15 cellular contexts compared by ENCODE assay signal in genomic region chr2:159637988-159638501, GRCh38. TPM values are rescaled to one million over a fixed set of nuclear protein-coding genes. Genes with fewer than 3 reads are reported as not detected.
DNase-seq lines count a peak whose midpoint lies in the region; ATAC-seq and TF ChIP-seq lines count a peak whose summit lies in the region.
"Had no signal": no experiment of that assay in that cellular context is flagged by ENCODE, and none has a peak within 500 bp of the region (broad histone marks: within the 10 kb centered on the region; RNA-seq: fewer than 3 reads in every experiment).

No MANE protein-coding gene starts in this region.

- TF ChIP-seq POLR2A in breast epithelium (IDR thresholded peaks at IDR 0.05) = no peak

- no peaks in the 10 kb centered on the region for H3K36me3 Mint-ChIP-seq in MCF 10A (ENCODE audit: insufficient read depth, unreplicated experiment)
- H3K36me3 Mint-ChIP-seq: type B pancreatic cell had no signal

- no peak overlapping the region for H3K4me2 ChIP-seq in smooth muscle cell

- no peaks in the 10 kb centered on the region for H3K27me3 ChIP-seq in breast epithelium
- no peaks in the 10 kb centered on the region for H3K27me3 ChIP-seq in SJSA1 (replicated peaks)
- no peaks in the 10 kb centered on the region for H3K27me3 ChIP-seq in smooth muscle cell (ENCODE audit: low read depth)

- POLR2A ChIA-PET in MCF 10A (lab: Yijun Ruan, JAX) = interaction anchor here (0.7 to 1.3 kb wide), 4 partner anchors 16 to 1811 kb away, joined by 3 to 4 read pairs (median 4); partner anchors contain the start of gene MARCHF7

- H3K4me1 ChIP-seq in breast epithelium (no peaks in the 10 kb centered on the region), SJSA1 (replicated peaks) (peaks cover 9% of the 10 kb centered on the region), smooth muscle cell (ENCODE audit: low read depth) (no peaks in the 10 kb centered on the region)
- H3K4me1 ChIP-seq: left ventricle myocardium inferior had no signal

- H4K20me1 ChIP-seq in smooth muscle cell (ENCODE audit: low read depth) = no peaks in the 10 kb centered on the region

- no peaks in the 10 kb centered on the region for H3K27me3 Mint-ChIP-seq in MCF 10A (ENCODE audit: insufficient read depth, unreplicated experiment)
- H3K27me3 Mint-ChIP-seq: activated CD4-positive, alpha-beta T cell treated with anti-CD3 and anti-CD28 coated beads, Interleukin-2, amount 10 ng/mL, durations not matched to agents 7 days and 5 days; type B pancreatic cell had no signal

- 43% methylated on average over 4 of the region's 4 CpGs for WGBS in smooth muscle cell (ENCODE audit: low lambda C conversion rate)

- H3K79me2 ChIP-seq in smooth muscle cell (ENCODE audit: low read depth) = no peaks in the 10 kb centered on the region

- H3K9me3 ChIP-seq in breast epithelium (peaks cover 0 to 6% of the 10 kb centered on the region in 2 donors), SJSA1 (replicated peaks) (no peaks in the 10 kb centered on the region), smooth muscle cell (replicated peaks; ENCODE audit: low read depth) (no peaks in the 10 kb centered on the region)

- H3K36me3 ChIP-seq in breast epithelium (no peaks in the 10 kb centered on the region), SJSA1 (no peaks in the 10 kb centered on the region), smooth muscle cell (ENCODE audit: low read depth) (no peaks in the 10 kb centered on the region)
- H3K36me3 ChIP-seq: left ventricle myocardium inferior had no signal

- H3K9me3 Mint-ChIP-seq in MCF 10A (ENCODE audit: unreplicated experiment) = peaks cover 24% of the 10 kb centered on the region
- H3K9me3 Mint-ChIP-seq: activated CD4-positive, alpha-beta T cell treated with anti-CD3 and anti-CD28 coated beads, Interleukin-2, amount 10 ng/mL, durations not matched to agents 7 days and 5 days had no signal

- CTCF ChIA-PET in MCF 10A (lab: Yijun Ruan, JAX) = interaction anchor here (0.9 to 2.1 kb wide), 3 partner anchors 17 to 31 kb away, joined by 3 to 7 read pairs (median 3); no protein-coding TSS in a partner anchor

- no peak for TF ChIP-seq CTCF in MCF 10A (IDR thresholded peaks at IDR 0.05; ENCODE audit: unreplicated experiment)
- no peak for TF ChIP-seq CTCF in breast epithelium (IDR thresholded peaks at IDR 0.05)
- no peak for TF ChIP-seq CTCF in fibroblast of mammary gland (conservative IDR thresholded peaks at IDR 0.05; ENCODE audit: control insufficient read depth, insufficient read depth, low read depth, low read length)
- TF ChIP-seq CTCF in smooth muscle cell (IDR thresholded peaks at IDR 0.05; ENCODE audit: borderline replicate concordance, insufficient read depth, poor library complexity, severe bottlenecking) = no peak

- intact Hi-C loops in MCF 10A (cut with micrococcal nuclease) (no loop called here), breast epithelium (cut with DNase I; ENCODE audit: low total_unique reads) (no loop called here)

- no peak for ATAC-seq in GM21515 (IDR thresholded peaks at IDR 0.05; ENCODE audit: unreplicated experiment)
- no peak for ATAC-seq in HG03439 (IDR thresholded peaks at IDR 0.05; ENCODE audit: unreplicated experiment)

- H3K27ac Mint-ChIP-seq in MCF 10A (ENCODE audit: low read depth, unreplicated experiment) = peak overlapping the region; percentile 70
- H3K27ac Mint-ChIP-seq: activated CD4-positive, alpha-beta T cell treated with anti-CD3 and anti-CD28 coated beads, Interleukin-2, amount 10 ng/mL, durations not matched to agents 7 days and 5 days; type B pancreatic cell had no signal

- H3K4me1 Mint-ChIP-seq in MCF 10A (ENCODE audit: insufficient read depth, unreplicated experiment) = peaks cover 10% of the 10 kb centered on the region
- H3K4me1 Mint-ChIP-seq: activated CD4-positive, alpha-beta T cell treated with anti-CD3 and anti-CD28 coated beads, Interleukin-2, amount 10 ng/mL, durations not matched to agents 7 days and 5 days had no signal

- no peak overlapping the region for H3K4me3 ChIP-seq in breast epithelium
- H3K4me3 ChIP-seq in SJSA1 = no peak overlapping the region
- no peak overlapping the region for H3K4me3 ChIP-seq in fibroblast of mammary gland (ENCODE audit: control insufficient read depth, low read depth, low read length)
- H3K4me3 ChIP-seq in smooth muscle cell = no peak overlapping the region
- H3K4me3 ChIP-seq: left ventricle myocardium inferior had no signal

- no peak overlapping the region for H3K4me3 Mint-ChIP-seq in MCF 10A (ENCODE audit: unreplicated experiment)
- H3K4me3 Mint-ChIP-seq: activated CD4-positive, alpha-beta T cell treated with anti-CD3 and anti-CD28 coated beads, Interleukin-2, amount 10 ng/mL, durations not matched to agents 7 days and 5 days; type B pancreatic cell had no signal

- no TSS peak for BruUV-seq in MCF 10A (replicated peaks; lab: Mats Ljungman, UMichigan)

- H2AFZ ChIP-seq in smooth muscle cell (ENCODE audit: low read depth) = no peak overlapping the region

- H3F3A ChIP-seq in smooth muscle cell (ENCODE audit: low read depth) = no peaks in the 10 kb centered on the region

- H3K27ac ChIP-seq in breast epithelium (no peak overlapping the region), SJSA1 (no peak overlapping the region), smooth muscle cell (ENCODE audit: low read depth) (peak overlapping the region; percentile 93)
- H3K27ac ChIP-seq: left ventricle myocardium inferior had no signal

- H3K9ac ChIP-seq in smooth muscle cell (ENCODE audit: low read depth) = peak overlapping the region; percentile 1

- DNase-seq in MCF 10A (ENCODE audit: unreplicated experiment) = peak; percentile 95
- DNase-seq in breast epithelium (ENCODE audit: low spot score in 2 of 2) = no peak
- peak; percentile 53 to 69 for DNase-seq in SJSA1 (ENCODE audit: low read depth in 1 of 2, low spot score in 2 of 2)
- DNase-seq in fibroblast of mammary gland (ENCODE audit: low read depth) = peak; percentile 94
- DNase-seq in smooth muscle cell (lab: John Stamatoyannopoulos, UW; ENCODE audit: unreplicated experiment) = no peak
- DNase-seq in NCI-H1930 (lab: John Stamatoyannopoulos, UW) = no peak
- DNase-seq: activated CD4-positive, alpha-beta T cell treated with anti-CD3 and anti-CD28 coated beads, Interleukin-2, amount 10 ng/mL, durations not matched to agents 7 days and 5 days; DMS153; H7; KBM-7; left ventricle myocardium inferior; T-helper 1 cell had no signal

RNA-seq across cellular contexts. Expression of gene BAZ2B, which starts 21.7 kb away (rescaled TPM):
- total RNA-seq in MCF 10A (2022) (51.8 and 60.0 TPM in 2 replicates), breast epithelium (100 to 1,000 TPM in 2 of 3 donors, 10 to 100 TPM in 1; 86.1 to 250 (median 143) TPM), smooth muscle cell (58.5 and 81.3 TPM in 2 replicates)
- total RNA-seq in SJSA1 (2014; rRNA removed; shearing (Covaris generic)) = 15.0 and 20.5 TPM in 2 replicates
- 27.7 and 40.9 TPM in 2 replicates for polyA plus RNA-seq in smooth muscle cell

Comparison
In these comparisons a context has a peak if more than half of its experiments do, and no peak if none do; other contexts are left out.
1. DNase-seq: peak in MCF 10A (single experiment), SJSA1 (2 of 2) and fibroblast of mammary gland (single experiment); none in breast epithelium (0 of 2), smooth muscle cell (single experiment) and NCI-H1930 (0 of 2).